Comparison of ENCODE assay signal across 8 cellular contexts in the genomic region with DNA sequence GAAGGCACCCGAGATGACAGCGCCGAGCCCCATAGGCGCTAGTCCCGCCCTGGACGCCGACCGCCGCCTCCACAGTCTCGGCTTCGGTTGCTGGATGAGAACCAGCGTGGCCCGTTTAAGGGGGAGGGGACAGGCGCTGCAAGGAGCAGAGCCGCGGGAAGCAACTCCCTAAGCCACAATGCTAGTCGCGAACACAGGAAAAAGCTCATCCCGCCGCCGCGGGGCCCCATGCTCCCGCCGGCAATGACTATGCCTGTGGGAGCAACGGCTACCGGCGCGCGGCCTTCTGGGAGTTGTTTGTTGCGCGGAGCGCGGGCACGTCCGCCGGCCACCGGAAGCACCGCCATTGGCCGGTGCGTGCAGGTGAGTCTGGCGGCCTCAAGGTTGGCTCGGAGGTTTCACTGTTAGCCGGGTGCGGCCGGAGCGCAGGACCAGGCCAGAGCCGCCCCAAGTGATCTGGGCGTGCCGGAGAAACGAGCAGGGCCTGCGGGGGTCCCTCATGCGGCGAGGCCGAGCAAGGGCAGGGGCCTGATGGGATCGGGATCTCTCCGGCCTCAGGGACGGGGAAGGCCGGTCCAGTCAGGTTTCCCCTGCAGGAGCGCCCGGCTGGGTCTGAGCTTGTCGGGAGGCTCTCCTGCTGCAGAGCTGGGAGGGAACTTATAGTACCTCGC. TPM values are rescaled to one million over a fixed set of nuclear protein-coding genes. Genes with fewer than 3 reads are reported as not detected.
DNase-seq lines count a peak whose midpoint lies in the region; ATAC-seq lines count a peak whose summit lies in the region.

A gene (plus strand): TSS at position 331 of the 671 bp plus-strand sequence. CDS start 15,110 bp downstream, outside the sequence.

- H3K4me1 Mint-ChIP-seq in activated CD8-positive, alpha-beta T cell treated with anti-CD3 and anti-CD28 coated beads, Interleukin-2, amount 10 ng/mL, durations not matched to agents 7 days and 5 days (ENCODE audit: low read depth): peaks cover 30% of the 10 kb centered on the region
- peaks cover 19% of the 10 kb centered on the region for H3K4me1 Mint-ChIP-seq in memory B cell

- DNase-seq in AG08395 (ENCODE audit: low spot score): peak; percentile 79
- peak; percentile 60 to 80 for DNase-seq in NCI-H526 (lab: John Stamatoyannopoulos, UW)
- peak; percentile 72 for DNase-seq in activated CD8-positive, alpha-beta T cell treated with anti-CD3 and anti-CD28 coated beads, Interleukin-2, amount 10 ng/mL, durations not matched to agents 7 days and 5 days
- peak in 2 of 3 donors; percentile 9 to 28 for DNase-seq in effector memory CD4-positive, alpha-beta T cell
- DNase-seq in memory B cell (ENCODE audit: low spot score in 2 of 2): peak; percentile 30 to 47
- peak; percentile 35 to 44 (median 42) for DNase-seq in stimulated activated CD4-positive, alpha-beta T cell treated with anti-CD3 and anti-CD28 coated beads, TNF-alpha, amount 100 ng/mL, for 48 hours (ENCODE audit: low read depth in 3 of 3)

- peaks cover 56% of the 10 kb centered on the region for H3K36me3 Mint-ChIP-seq in activated CD8-positive, alpha-beta T cell treated with anti-CD3 and anti-CD28 coated beads, Interleukin-2, amount 10 ng/mL, durations not matched to agents 7 days and 5 days (ENCODE audit: low read depth)
- peaks cover 40% of the 10 kb centered on the region for H3K36me3 Mint-ChIP-seq in memory B cell

- H3K27me3 Mint-ChIP-seq in activated CD8-positive, alpha-beta T cell treated with anti-CD3 and anti-CD28 coated beads, Interleukin-2, amount 10 ng/mL, durations not matched to agents 7 days and 5 days (ENCODE audit: low read depth): no peaks in the 10 kb centered on the region
- H3K27me3 Mint-ChIP-seq in memory B cell: no peaks in the 10 kb centered on the region

- H3K27ac Mint-ChIP-seq in activated CD8-positive, alpha-beta T cell treated with anti-CD3 and anti-CD28 coated beads, Interleukin-2, amount 10 ng/mL, durations not matched to agents 7 days and 5 days: peak within 1 kb of the TSS; percentile 94
- peak within 1 kb of the TSS; percentile 76 for H3K27ac Mint-ChIP-seq in memory B cell

- ATAC-seq in GM18868 (IDR thresholded peaks at IDR 0.05; ENCODE audit: unreplicated experiment) (peak; percentile 95), HG03280 (IDR thresholded peaks at IDR 0.05; ENCODE audit: unreplicated experiment) (peak; percentile 94), memory B cell (ENCODE audit: low read depth) (peak; percentile 83)
- ATAC-seq in activated CD8-positive, alpha-beta T cell treated with anti-CD3 and anti-CD28 coated beads, Interleukin-2, amount 10 ng/mL, durations not matched to agents 7 days and 5 days: peak; percentile 82

- H3K36me3 ChIP-seq in effector memory CD4-positive, alpha-beta T cell (ENCODE audit: control insufficient read depth, insufficient read depth, low read length): peaks cover 35% of the 10 kb centered on the region

- H3K4me3 Mint-ChIP-seq in activated CD8-positive, alpha-beta T cell treated with anti-CD3 and anti-CD28 coated beads, Interleukin-2, amount 10 ng/mL, durations not matched to agents 7 days and 5 days: peak within 1 kb of the TSS; percentile 95
- peak within 1 kb of the TSS; percentile 96 for H3K4me3 Mint-ChIP-seq in memory B cell

- H3K9me3 ChIP-seq in effector memory CD4-positive, alpha-beta T cell (ENCODE audit: control insufficient read depth, low read length): no peaks in the 10 kb centered on the region

- peak within 1 kb of the TSS; percentile 43 for H3K27ac ChIP-seq in effector memory CD4-positive, alpha-beta T cell (ENCODE audit: insufficient read depth, low read length, poor library complexity, severe bottlenecking)

- POLR2A ChIA-PET in activated CD8-positive, alpha-beta T cell treated with anti-CD3 and anti-CD28 coated beads, Interleukin-2, amount 10 ng/mL, durations not matched to agents 7 days and 5 days (lab: Charles Lee): interaction anchor here (0.8 to 1.2 kb wide), 4 partner anchors 12 to 625 kb away, joined by 3 read pairs; a partner anchor contains a TSS

- H3K4me3 ChIP-seq in effector memory CD4-positive, alpha-beta T cell (ENCODE audit: insufficient read depth, low read depth, low read length, poor library complexity, severe bottlenecking): peak within 1 kb of the TSS; percentile 88

- CTCF ChIA-PET in activated CD8-positive, alpha-beta T cell treated with anti-CD3 and anti-CD28 coated beads, Interleukin-2, amount 10 ng/mL, durations not matched to agents 7 days and 5 days (lab: Charles Lee): interaction anchor here (1.2 to 2.3 kb wide), 3 partner anchors 50 to 98 kb away, joined by 3 to 6 read pairs (median 3); a partner anchor contains a TSS

- H3K27me3 ChIP-seq in effector memory CD4-positive, alpha-beta T cell (replicated peaks; ENCODE audit: control insufficient read depth, insufficient read depth, low read length, poor library complexity, severe bottlenecking): no peaks in the 10 kb centered on the region

- peaks cover 34% of the 10 kb centered on the region for H3K9me3 Mint-ChIP-seq in activated CD8-positive, alpha-beta T cell treated with anti-CD3 and anti-CD28 coated beads, Interleukin-2, amount 10 ng/mL, durations not matched to agents 7 days and 5 days (ENCODE audit: insufficient read depth)
- H3K9me3 Mint-ChIP-seq in memory B cell: peaks cover 22% of the 10 kb centered on the region

- H3K4me1 ChIP-seq in effector memory CD4-positive, alpha-beta T cell (ENCODE audit: control insufficient read depth, insufficient read depth, low read length, poor library complexity, severe bottlenecking): peaks cover 8% of the 10 kb centered on the region

RNA-seq across cellular contexts. Expression of the gene that starts here (rescaled TPM):
- total RNA-seq in activated CD8-positive, alpha-beta T cell treated with anti-CD3 and anti-CD28 coated beads, Interleukin-2, amount 10 ng/mL, durations not matched to agents 7 days and 5 days: 10 to 100 TPM; 48.1 to 56.2 TPM

Comparison
In these comparisons a context has a peak if more than half of its experiments do, and no peak if none do; other contexts are left out.
1. Peak in every context shown above with its lines: DNase-seq, ATAC-seq, H3K4me3 ChIP-seq and H3K27ac ChIP-seq.
2. DNase-seq: peak in every context shown above with its lines; median percentile 79 in AG08395; 72 in activated CD8-positive, alpha-beta T cell treated with anti-CD3 and anti-CD28 coated beads, Interleukin-2, amount 10 ng/mL, durations not matched to agents 7 days and 5 days; 70 in NCI-H526; 42 in stimulated activated CD4-positive, alpha-beta T cell treated with anti-CD3 and anti-CD28 coated beads, TNF-alpha, amount 100 ng/mL, for 48 hours; 38 in memory B cell; 18 in effector memory CD4-positive, alpha-beta T cell.